ENCODE assay signal across 1 cellular context in genomic region chr11:121334973-121335711, GRCh38.
TF ChIP-seq lines count a peak whose summit lies in the region.

No MANE protein-coding gene starts in this region.

TF ChIP-seq in HCT116, 20 proteins besides CTCF, POLR2A, EP300 and RAD21 (continued from another document):
- TF ChIP-seq EZH2 (IDR thresholded peaks at IDR 0.05) = no peak
